ENCODE assay signal across 9 cellular contexts in the genomic region with DNA sequence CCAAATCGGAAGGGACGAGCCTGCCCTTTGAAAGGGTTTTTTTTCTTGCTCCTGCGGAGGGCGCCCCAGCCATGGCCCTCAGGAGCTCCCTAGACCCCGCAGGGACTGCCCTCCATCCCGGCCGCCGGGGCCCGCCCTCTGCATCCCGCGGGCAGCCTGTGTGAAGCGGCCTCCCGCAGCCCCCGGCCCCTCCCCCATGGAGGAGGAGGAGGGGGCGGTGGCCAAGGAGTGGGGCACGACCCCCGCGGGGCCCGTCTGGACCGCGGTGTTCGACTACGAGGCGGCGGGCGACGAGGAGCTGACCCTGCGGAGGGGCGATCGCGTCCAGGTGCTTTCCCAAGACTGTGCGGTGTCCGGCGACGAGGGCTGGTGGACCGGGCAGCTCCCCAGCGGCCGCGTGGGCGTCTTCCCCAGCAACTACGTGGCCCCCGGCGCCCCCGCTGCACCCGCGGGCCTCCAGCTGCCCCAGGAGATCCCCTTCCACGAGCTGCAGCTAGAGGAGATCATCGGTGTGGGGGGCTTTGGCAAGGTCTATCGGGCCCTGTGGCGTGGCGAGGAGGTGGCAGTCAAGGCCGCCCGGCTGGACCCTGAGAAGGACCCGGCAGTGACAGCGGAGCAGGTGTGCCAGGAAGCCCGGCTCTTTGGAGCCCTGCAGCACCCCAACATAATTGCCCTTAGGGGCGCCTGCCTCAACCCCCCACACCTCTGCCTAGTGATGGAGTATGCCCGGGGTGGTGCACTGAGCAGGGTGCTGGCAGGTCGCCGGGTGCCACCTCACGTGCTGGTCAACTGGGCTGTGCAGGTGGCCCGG. TPM values are rescaled to one million over a fixed set of nuclear protein-coding genes. Genes with fewer than 3 reads are reported as not detected.
DNase-seq lines count a peak whose midpoint lies in the region; ATAC-seq and TF ChIP-seq lines count a peak whose summit lies in the region.
"Had no signal": no experiment of that assay in that cellular context is flagged by ENCODE, and none has a peak within 500 bp of the region (broad histone marks: within the 10 kb centered on the region; RNA-seq: fewer than 3 reads in every experiment).

No MANE protein-coding gene starts in this region.

- CTCF ChIA-PET in SK-N-SH (lab: Yijun Ruan, JAX) = interaction anchor here (1.0 to 3.5 kb wide), 4 partner anchors 8 to 409 kb away, joined by 3 to 20 read pairs (median 4); a partner anchor contains a TSS

- peak overlapping the region; percentile 60 for H3K4me3 Mint-ChIP-seq in dendritic cell treated with granulocyte-macrophage colony-stimulating factor and Interleukin-4, amounts not matched to agents 40 ng/mL and 50 ng/mL, for 4 days

- peak overlapping the region; percentile 25 for H4K91ac ChIP-seq in mesenchymal stem cell (ENCODE audit: low read length)

- peak overlapping the region; percentile 59 for H3K9ac ChIP-seq in SK-N-SH
- peak overlapping the region; percentile 77 for H3K9ac ChIP-seq in mesenchymal stem cell (ENCODE audit: low read length)

- intact Hi-C loops in dendritic cell treated with granulocyte-macrophage colony-stimulating factor and Interleukin-4, amounts not matched to agents 40 ng/mL and 50 ng/mL, for 4 days (cut with micrococcal nuclease) = no loop called here
- intact Hi-C loops in thyroid gland (cut with DNase I) = no loop called here

- no peak overlapping the region; a peak in 1 of 4 replicates for H3K27ac ChIP-seq in SK-N-SH (ENCODE audit: low read depth in 2 of 2, low read length in 1 of 2)
- H3K27ac ChIP-seq in mesenchymal stem cell (ENCODE audit: low read length, poor library complexity, severe bottlenecking) = no peak overlapping the region
- H3K27ac ChIP-seq in thyroid gland = no peak overlapping the region

- peaks cover 31% of the 10 kb centered on the region for H3K4me1 Mint-ChIP-seq in dendritic cell treated with granulocyte-macrophage colony-stimulating factor and Interleukin-4, amounts not matched to agents 40 ng/mL and 50 ng/mL, for 4 days (ENCODE audit: low read depth)

- H3K79me2 ChIP-seq in SK-N-SH (ENCODE audit: insufficient read depth) = peaks cover 6% of the 10 kb centered on the region; the same call in 1 of the 2 replicates

- H3K27me3 ChIP-seq in SK-N-SH (ENCODE audit: insufficient read depth) = no peaks in the 10 kb centered on the region
- no peaks in the 10 kb centered on the region for H3K27me3 ChIP-seq in mesenchymal stem cell (ENCODE audit: control insufficient read depth in 1 of 2, insufficient read depth in 1 of 2, low read length in 2 of 2)
- no peaks in the 10 kb centered on the region for H3K27me3 ChIP-seq in thyroid gland

- peak overlapping the region; percentile 16 to 88 for H3K18ac ChIP-seq in mesenchymal stem cell (ENCODE audit: low read depth in 1 of 2, low read length in 2 of 2)

- no peak overlapping the region for H2BK15ac ChIP-seq in mesenchymal stem cell (ENCODE audit: low read depth, poor library complexity, severe bottlenecking)

- H3K9me2 ChIP-seq in SK-N-SH = no peaks in the 10 kb centered on the region

- H3K27ac Mint-ChIP-seq in dendritic cell treated with granulocyte-macrophage colony-stimulating factor and Interleukin-4, amounts not matched to agents 40 ng/mL and 50 ng/mL, for 4 days = no peak overlapping the region

- H2BK120ac ChIP-seq in mesenchymal stem cell (ENCODE audit: low read depth, low read length) = peak overlapping the region; percentile 27

- no peak overlapping the region for H2AK5ac ChIP-seq in mesenchymal stem cell (ENCODE audit: low read length, severe bottlenecking)

- H2BK5ac ChIP-seq in mesenchymal stem cell (ENCODE audit: low read depth, low read length, poor library complexity, severe bottlenecking) = no peak overlapping the region

- H3K9me3 ChIP-seq in SK-N-SH = no peaks in the 10 kb centered on the region
- no peaks in the 10 kb centered on the region for H3K9me3 ChIP-seq in mesenchymal stem cell (ENCODE audit: control insufficient read depth, low read length)
- no peaks in the 10 kb centered on the region for H3K9me3 ChIP-seq in thyroid gland

- POLR2A ChIA-PET in SK-N-SH (lab: Yijun Ruan, JAX) = interaction anchor here (0.7 to 2.3 kb wide), 2 partner anchors 26 to 45 kb away, joined by 3 to 6 read pairs; a partner anchor contains a TSS

- TF ChIP-seq RAD21 in SK-N-SH (IDR thresholded peaks at IDR 0.05; ENCODE audit: low read length) = no peak

- TF ChIP-seq EP300 in SK-N-SH (IDR thresholded peaks at IDR 0.05; ENCODE audit: borderline replicate concordance in 1 of 2, low read depth in 1 of 2, low read length in 1 of 2) = no peak

- H2AFZ ChIP-seq in SK-N-SH (ENCODE audit: low read depth) = peak overlapping the region; percentile 79
- peak overlapping the region; percentile 33 for H2AFZ ChIP-seq in mesenchymal stem cell (ENCODE audit: low read depth, low read length)

- H3K4me3 ChIP-seq in SK-N-SH (ENCODE audit: low read depth in 2 of 2, low read length in 1 of 2) (peak overlapping the region; percentile 73 to 81), mesenchymal stem cell (ENCODE audit: insufficient read depth in 1 of 2, low read depth in 1 of 2, low read length in 2 of 2) (peak overlapping the region; percentile 74 to 78), thyroid gland (replicated peaks in 1 of 3) (peak overlapping the region; percentile 32 to 97 (median 43))

- H2BK12ac ChIP-seq in mesenchymal stem cell (ENCODE audit: low read length in 2 of 2) = peak overlapping the region in 1 of 2 experiments; percentile 35

- peak; percentile 17 for ATAC-seq in HG02981 (IDR thresholded peaks at IDR 0.05; ENCODE audit: unreplicated experiment)
- no peak for ATAC-seq in GM19023 (IDR thresholded peaks at IDR 0.05; ENCODE audit: unreplicated experiment)

- 0 out of 2 replicates have a peak, but pooled peaks cover 4% of the 10 kb centered on the region for H4K20me1 ChIP-seq in SK-N-SH (ENCODE audit: insufficient read depth)

- H3K4ac ChIP-seq in mesenchymal stem cell (ENCODE audit: low read depth in 1 of 2, low read length in 2 of 2) = no peak overlapping the region

- H3K4me1 ChIP-seq in SK-N-SH (ENCODE audit: control insufficient read depth in 1 of 2, insufficient read depth in 2 of 2, low read depth in 1 of 2, low read length in 1 of 2) = peaks cover 5 to 11% of the 10 kb centered on the region in 2 experiments; a peak in 2 of 4 replicates
- H3K4me1 ChIP-seq in mesenchymal stem cell (ENCODE audit: control insufficient read depth, insufficient read depth, low read depth, low read length) = peaks cover 12% of the 10 kb centered on the region
- peaks cover 17 to 18% of the 10 kb centered on the region in 2 donors for H3K4me1 ChIP-seq in thyroid gland

- H3K36me3 ChIP-seq in SK-N-SH (replicated peaks in 1 of 2; ENCODE audit: control insufficient read depth in 1 of 2, insufficient read depth in 2 of 2, low read length in 1 of 2) = no peaks in the 10 kb centered on the region
- no peaks in the 10 kb centered on the region for H3K36me3 ChIP-seq in mesenchymal stem cell (ENCODE audit: control insufficient read depth in 1 of 2, insufficient read depth in 2 of 2, low read depth in 1 of 2, low read length in 2 of 2)
- no peaks in the 10 kb centered on the region for H3K36me3 ChIP-seq in thyroid gland

- H3K9me3 Mint-ChIP-seq in dendritic cell treated with granulocyte-macrophage colony-stimulating factor and Interleukin-4, amounts not matched to agents 40 ng/mL and 50 ng/mL, for 4 days = no peaks in the 10 kb centered on the region

- DNase-seq in activated CD4-positive, alpha-beta T cell treated with anti-CD3 and anti-CD28 coated beads for 4 hours = peak; percentile 15 to 19
- no peak for DNase-seq in activated CD4-positive, alpha-beta T cell treated with anti-CD3 and anti-CD28 coated beads, Interleukin-2, amount 50 U/mL, for 4 hours
- DNase-seq in SK-N-SH = peak; percentile 88
- DNase-seq in mesenchymal stem cell = peak; percentile 30
- peak; percentile 24 to 29 for DNase-seq in thyroid gland

- no peak overlapping the region for H3K23ac ChIP-seq in mesenchymal stem cell (ENCODE audit: low read length in 2 of 2)

- no peak overlapping the region for H3K14ac ChIP-seq in mesenchymal stem cell (ENCODE audit: low read length in 2 of 2)

- H3F3A ChIP-seq in SK-N-SH (replicated peaks; ENCODE audit: insufficient read depth) = no peaks in the 10 kb centered on the region

- H3K27me3 Mint-ChIP-seq in dendritic cell treated with granulocyte-macrophage colony-stimulating factor and Interleukin-4, amounts not matched to agents 40 ng/mL and 50 ng/mL, for 4 days = peaks cover 9% of the 10 kb centered on the region

- no peaks in the 10 kb centered on the region for H3K36me3 Mint-ChIP-seq in dendritic cell treated with granulocyte-macrophage colony-stimulating factor and Interleukin-4, amounts not matched to agents 40 ng/mL and 50 ng/mL, for 4 days (ENCODE audit: low read depth)

- no peak for TF ChIP-seq POLR2A in thyroid gland (IDR thresholded peaks at IDR 0.05)

- H4K8ac ChIP-seq in mesenchymal stem cell (ENCODE audit: low read length) = peak overlapping the region; percentile 52

- WGBS in SK-N-SH (ENCODE audit: low lambda C conversion rate) = 21% methylated on average over 25 of the region's 62 CpGs
- 38% methylated on average over 30 of the region's 62 CpGs for WGBS in mesenchymal stem cell
- WGBS in thyroid gland, 2 donors = 10 to 50% methylated on average over 2 to 10 of the region's 62 CpGs

- TF ChIP-seq CTCF in SK-N-SH (IDR thresholded peaks at IDR 0.05) (peak; percentile 19), thyroid gland (IDR thresholded peaks at IDR 0.05) (no peak)

- H3K4me2 ChIP-seq in SK-N-SH = peak overlapping the region; percentile 95
- peak overlapping the region; percentile 80 for H3K4me2 ChIP-seq in mesenchymal stem cell (ENCODE audit: low read length, poor library complexity, severe bottlenecking)

- peaks cover 9% of the 10 kb centered on the region for H3K79me1 ChIP-seq in mesenchymal stem cell (replicated peaks; ENCODE audit: low read length, poor library complexity, severe bottlenecking)

TF ChIP-seq in SK-N-SH, 30 proteins besides CTCF, POLR2A, EP300 and RAD21 (continues in another document):
- TF ChIP-seq NFIC (IDR thresholded peaks at IDR 0.05; ENCODE audit: borderline replicate concordance) (no peak), CHD2 (IDR thresholded peaks at IDR 0.05; ENCODE audit: low read length, partially characterized antibody) (peak; percentile 32)

RNA-seq across cellular contexts. Expression of a gene that starts 0.8 kb away (rescaled TPM):
- 10.7 and 11.9 TPM in 2 replicates for polyA plus RNA-seq in SK-N-SH (2012; rRNA removed)
- polyA plus RNA-seq in SK-N-SH (2012; cell fraction: cytosol; rRNA removed) = 3.8 and 5.8 TPM in 2 replicates
- 45.1 and 47.4 TPM in 2 replicates for polyA plus RNA-seq in SK-N-SH (2012; cell fraction: nucleus; rRNA removed)
- 5.2 TPM for polyA plus RNA-seq in mesenchymal stem cell (2013, experiment 1 of 2)
- polyA plus RNA-seq in mesenchymal stem cell (2013, experiment 2 of 2) = 4.8 TPM
- 10 to 100 TPM in 3 of 4 donors, 1 to 10 TPM in 1; 9.1 to 19.6 (median 15.9) TPM for total RNA-seq in thyroid gland

RNA-seq across cellular contexts. Expression of a gene that starts 26.1 kb away (rescaled TPM):
- polyA plus RNA-seq in SK-N-SH (2012; rRNA removed) = 0.30 and 0.52 TPM in 2 replicates
- 0.42 and 0.89 TPM in 2 replicates for polyA plus RNA-seq in SK-N-SH (2012; cell fraction: cytosol; rRNA removed)
- polyA plus RNA-seq in SK-N-SH (2012; cell fraction: nucleus; rRNA removed) = 1.5 and 3.5 TPM in 2 replicates
- not detected for polyA plus RNA-seq in mesenchymal stem cell (2013, experiment 1 of 2)
- polyA plus RNA-seq in mesenchymal stem cell (2013, experiment 2 of 2) = not detected
- total RNA-seq in thyroid gland = not detected
- total RNA-seq: renal cortical epithelial cell had no signal

RNA-seq across cellular contexts. Expression of a gene that starts 34.4 kb away (rescaled TPM):
- 0.08 and 0.21 TPM in 2 replicates for polyA plus RNA-seq in SK-N-SH (2012; rRNA removed)
- polyA plus RNA-seq in SK-N-SH (2012; cell fraction: cytosol; rRNA removed) = 0.01 TPM in 2 replicates
- 1.5 and 1.7 TPM in 2 replicates for polyA plus RNA-seq in SK-N-SH (2012; cell fraction: nucleus; rRNA removed)
- 0.12 TPM for polyA plus RNA-seq in mesenchymal stem cell (2013, experiment 1 of 2)
- 0.05 TPM for polyA plus RNA-seq in mesenchymal stem cell (2013, experiment 2 of 2)
- 1 to 10 TPM in 1 of 4 donors, under 1 TPM in 2, not detected in 1; 0.13 to 3.2 (median 0.68) TPM for total RNA-seq in thyroid gland

Comparison
In these comparisons a context has a peak if more than half of its experiments do, and no peak if none do; other contexts are left out.
1. DNase-seq: peak in activated CD4-positive, alpha-beta T cell treated with anti-CD3 and anti-CD28 coated beads for 4 hours (2 of 2), SK-N-SH (single experiment), mesenchymal stem cell (single experiment) and thyroid gland (2 of 2); none in activated CD4-positive, alpha-beta T cell treated with anti-CD3 and anti-CD28 coated beads, Interleukin-2, amount 50 U/mL, for 4 hours (0 of 2).
2. Peak in every context shown above with its lines, with median percentiles within 50 percentile points of each other: H3K4me3 ChIP-seq.